ENCODE assay signal across 3 cellular contexts in the genomic region with DNA sequence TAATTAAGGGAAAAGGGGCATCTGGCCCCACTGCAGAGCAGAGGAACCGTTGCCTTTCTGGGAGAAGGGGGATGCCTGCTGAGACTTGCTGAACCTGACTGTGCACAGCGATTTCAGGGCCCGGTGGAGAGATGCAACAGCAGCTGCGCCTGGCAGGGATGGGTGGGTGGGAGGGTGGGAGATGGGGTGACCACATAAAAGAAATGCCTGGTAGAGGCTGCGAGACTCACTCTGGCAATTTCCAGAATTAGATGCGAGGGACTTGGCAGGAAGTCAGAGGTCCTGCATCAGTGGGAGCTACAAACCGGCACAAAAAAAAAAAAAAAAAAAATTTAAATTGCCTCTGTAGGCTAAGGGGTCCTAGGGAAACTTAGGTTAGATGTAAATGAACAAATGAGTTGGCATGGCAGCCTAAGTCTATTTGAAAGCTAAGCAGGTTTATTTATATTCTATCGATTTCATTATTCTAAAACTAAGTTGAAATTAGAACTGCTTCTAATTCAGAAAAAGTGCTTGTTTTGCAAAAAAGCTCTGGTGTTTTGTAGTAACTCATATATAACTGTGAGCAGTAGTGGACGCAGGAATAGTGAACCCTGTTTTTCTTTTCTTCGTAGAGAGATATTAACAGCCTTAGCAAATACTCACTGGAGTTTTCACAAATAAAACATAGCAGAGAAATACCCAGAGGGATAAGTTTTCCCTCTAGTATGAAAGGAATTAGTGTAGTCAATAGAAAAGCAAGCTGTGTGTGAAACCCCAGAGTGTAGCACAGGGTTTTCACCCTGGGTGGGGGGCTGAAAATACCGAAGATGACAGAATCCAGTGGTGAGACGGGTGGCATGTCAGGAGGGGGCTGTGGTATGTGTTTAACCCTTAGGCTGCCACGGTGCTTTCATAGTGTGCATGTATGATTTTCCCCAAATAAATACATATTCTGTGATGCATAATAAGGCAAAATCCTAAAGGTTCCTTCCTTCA.
TF ChIP-seq lines count a peak whose summit lies in the region.

No MANE protein-coding gene starts in this region.

TF ChIP-seq in GM23338, 12 proteins besides CTCF, POLR2A, EP300 and RAD21 (continues in another document):
- TF ChIP-seq, protein P1, sequence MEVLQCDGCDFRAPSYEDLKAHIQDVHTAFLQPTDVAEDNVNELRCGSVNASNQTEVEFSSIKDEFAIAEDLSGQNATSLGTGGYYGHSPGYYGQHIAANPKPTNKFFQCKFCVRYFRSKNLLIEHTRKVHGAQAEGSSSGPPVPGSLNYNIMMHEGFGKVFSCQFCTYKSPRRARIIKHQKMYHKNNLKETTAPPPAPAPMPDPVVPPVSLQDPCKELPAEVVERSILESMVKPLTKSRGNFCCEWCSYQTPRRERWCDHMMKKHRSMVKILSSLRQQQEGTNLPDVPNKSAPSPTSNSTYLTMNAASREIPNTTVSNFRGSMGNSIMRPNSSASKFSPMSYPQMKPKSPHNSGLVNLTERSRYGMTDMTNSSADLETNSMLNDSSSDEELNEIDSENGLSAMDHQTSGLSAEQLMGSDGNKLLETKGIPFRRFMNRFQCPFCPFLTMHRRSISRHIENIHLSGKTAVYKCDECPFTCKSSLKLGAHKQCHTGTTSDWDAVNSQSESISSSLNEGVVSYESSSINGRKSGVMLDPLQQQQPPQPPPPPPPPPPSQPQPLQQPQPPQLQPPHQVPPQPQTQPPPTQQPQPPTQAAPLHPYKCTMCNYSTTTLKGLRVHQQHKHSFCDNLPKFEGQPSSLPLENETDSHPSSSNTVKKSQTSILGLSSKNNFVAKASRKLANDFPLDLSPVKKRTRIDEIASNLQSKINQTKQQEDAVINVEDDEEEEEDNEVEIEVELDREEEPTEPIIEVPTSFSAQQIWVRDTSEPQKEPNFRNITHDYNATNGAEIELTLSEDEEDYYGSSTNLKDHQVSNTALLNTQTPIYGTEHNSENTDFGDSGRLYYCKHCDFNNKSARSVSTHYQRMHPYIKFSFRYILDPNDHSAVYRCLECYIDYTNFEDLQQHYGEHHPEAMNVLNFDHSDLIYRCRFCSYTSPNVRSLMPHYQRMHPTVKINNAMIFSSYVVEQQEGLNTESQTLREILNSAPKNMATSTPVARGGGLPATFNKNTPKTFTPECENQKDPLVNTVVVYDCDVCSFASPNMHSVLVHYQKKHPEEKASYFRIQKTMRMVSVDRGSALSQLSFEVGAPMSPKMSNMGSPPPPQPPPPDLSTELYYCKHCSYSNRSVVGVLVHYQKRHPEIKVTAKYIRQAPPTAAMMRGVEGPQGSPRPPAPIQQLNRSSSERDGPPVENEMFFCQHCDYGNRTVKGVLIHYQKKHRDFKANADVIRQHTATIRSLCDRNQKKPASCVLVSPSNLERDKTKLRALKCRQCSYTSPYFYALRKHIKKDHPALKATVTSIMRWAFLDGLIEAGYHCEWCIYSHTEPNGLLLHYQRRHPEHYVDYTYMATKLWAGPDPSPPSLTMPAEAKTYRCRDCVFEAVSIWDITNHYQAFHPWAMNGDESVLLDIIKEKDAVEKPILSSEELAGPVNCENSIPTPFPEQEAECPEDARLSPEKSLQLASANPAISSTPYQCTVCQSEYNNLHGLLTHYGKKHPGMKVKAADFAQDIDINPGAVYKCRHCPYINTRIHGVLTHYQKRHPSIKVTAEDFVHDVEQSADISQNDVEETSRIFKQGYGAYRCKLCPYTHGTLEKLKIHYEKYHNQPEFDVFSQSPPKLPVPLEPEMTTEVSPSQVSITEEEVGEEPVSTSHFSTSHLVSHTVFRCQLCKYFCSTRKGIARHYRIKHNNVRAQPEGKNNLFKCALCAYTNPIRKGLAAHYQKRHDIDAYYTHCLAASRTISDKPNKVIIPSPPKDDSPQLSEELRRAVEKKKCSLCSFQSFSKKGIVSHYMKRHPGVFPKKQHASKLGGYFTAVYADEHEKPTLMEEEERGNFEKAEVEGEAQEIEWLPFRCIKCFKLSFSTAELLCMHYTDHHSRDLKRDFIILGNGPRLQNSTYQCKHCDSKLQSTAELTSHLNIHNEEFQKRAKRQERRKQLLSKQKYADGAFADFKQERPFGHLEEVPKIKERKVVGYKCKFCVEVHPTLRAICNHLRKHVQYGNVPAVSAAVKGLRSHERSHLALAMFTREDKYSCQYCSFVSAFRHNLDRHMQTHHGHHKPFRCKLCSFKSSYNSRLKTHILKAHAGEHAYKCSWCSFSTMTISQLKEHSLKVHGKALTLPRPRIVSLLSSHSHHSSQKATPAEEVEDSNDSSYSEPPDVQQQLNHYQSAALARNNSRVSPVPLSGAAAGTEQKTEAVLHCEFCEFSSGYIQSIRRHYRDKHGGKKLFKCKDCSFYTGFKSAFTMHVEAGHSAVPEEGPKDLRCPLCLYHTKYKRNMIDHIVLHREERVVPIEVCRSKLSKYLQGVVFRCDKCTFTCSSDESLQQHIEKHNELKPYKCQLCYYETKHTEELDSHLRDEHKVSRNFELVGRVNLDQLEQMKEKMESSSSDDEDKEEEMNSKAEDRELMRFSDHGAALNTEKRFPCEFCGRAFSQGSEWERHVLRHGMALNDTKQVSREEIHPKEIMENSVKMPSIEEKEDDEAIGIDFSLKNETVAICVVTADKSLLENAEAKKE (CRISPR knock-in tag; IDR thresholded peaks at IDR 0.05) = no peak
- TF ChIP-seq POLR2AphosphoS5 (IDR thresholded peaks at IDR 0.05; ENCODE audit: low read depth) (no peak), STAT1 (IDR thresholded peaks at IDR 0.05; ENCODE audit: unreplicated experiment) (no peak), JUNB (IDR thresholded peaks at IDR 0.05; ENCODE audit: unreplicated experiment) (no peak), EZH2 (IDR thresholded peaks at IDR 0.05; ENCODE audit: low read depth, unreplicated experiment) (no peak), NANOG (IDR thresholded peaks at IDR 0.05; ENCODE audit: borderline replicate concordance) (no peak)

TF ChIP-seq in K562, 482 proteins besides CTCF, POLR2A, EP300 and RAD21 (continues in another document):
- no peak for TF ChIP-seq BRD9 (IDR thresholded peaks at IDR 0.05; ENCODE audit: low read depth, partially characterized antibody)
- TF ChIP-seq NEUROD1 (IDR thresholded peaks at IDR 0.05; ENCODE audit: borderline replicate concordance, low read depth, low read length, partially characterized antibody) = no peak
- TF ChIP-seq NFYB (IDR thresholded peaks at IDR 0.05; ENCODE audit: extremely low read depth, insufficient read length) = no peak
- peak; percentile 78 for TF ChIP-seq ZNF316 (IDR thresholded peaks at IDR 0.05)
- no peak for TF ChIP-seq NR2F6 (CRISPR knock-in tag; IDR thresholded peaks at IDR 0.05)
- TF ChIP-seq, protein P2, sequence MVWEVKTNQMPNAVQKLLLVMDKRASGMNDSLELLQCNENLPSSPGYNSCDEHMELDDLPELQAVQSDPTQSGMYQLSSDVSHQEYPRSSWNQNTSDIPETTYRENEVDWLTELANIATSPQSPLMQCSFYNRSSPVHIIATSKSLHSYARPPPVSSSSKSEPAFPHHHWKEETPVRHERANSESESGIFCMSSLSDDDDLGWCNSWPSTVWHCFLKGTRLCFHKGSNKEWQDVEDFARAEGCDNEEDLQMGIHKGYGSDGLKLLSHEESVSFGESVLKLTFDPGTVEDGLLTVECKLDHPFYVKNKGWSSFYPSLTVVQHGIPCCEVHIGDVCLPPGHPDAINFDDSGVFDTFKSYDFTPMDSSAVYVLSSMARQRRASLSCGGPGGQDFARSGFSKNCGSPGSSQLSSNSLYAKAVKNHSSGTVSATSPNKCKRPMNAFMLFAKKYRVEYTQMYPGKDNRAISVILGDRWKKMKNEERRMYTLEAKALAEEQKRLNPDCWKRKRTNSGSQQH (CRISPR knock-in tag; IDR thresholded peaks at IDR 0.05) = no peak

TF ChIP-seq in HepG2, 621 proteins besides CTCF, POLR2A, EP300 and RAD21:
- no peak for TF ChIP-seq HNRNPL (IDR thresholded peaks at IDR 0.05; ENCODE audit: low read depth, low read length)
- TF ChIP-seq ZNF652 (CRISPR knock-in tag; IDR thresholded peaks at IDR 0.05; ENCODE audit: borderline replicate concordance, low read depth) = peak; percentile 80
- TF ChIP-seq MAFK (conservative IDR thresholded peaks at IDR 0.05 in 1 of 2, IDR thresholded peaks at IDR 0.05 in 1 of 2; ENCODE audit: low read length in 2 of 2) = peak; percentile 70 to 78
